ENCODE assay signal across 1 cellular context in genomic region chr1:208203127-208203847, GRCh38.
TF ChIP-seq lines count a peak whose summit lies in the region.

No MANE protein-coding gene starts in this region.

TF ChIP-seq in HepG2, 621 proteins besides CTCF, POLR2A, EP300 and RAD21 (continued from another document):
- TF ChIP-seq ZNF784 (CRISPR knock-in tag; IDR thresholded peaks at IDR 0.05; ENCODE audit: borderline replicate concordance) (0 out of 2 replicates have a peak, but pooled peaks have one; percentile 31), XRCC5 (optimal IDR thresholded peaks at IDR 0.05; ENCODE audit: low read length) (peak; percentile 62), MAX (IDR thresholded peaks at IDR 0.05) (peak; percentile 22; the same call in 1 of the 2 replicates), DRAP1 (CRISPR knock-in tag; IDR thresholded peaks at IDR 0.05) (0 out of 2 replicates have a peak, but pooled peaks have one; percentile 13), ZNF883 (CRISPR knock-in tag; IDR thresholded peaks at IDR 0.05; ENCODE audit: not compliant biosample characterization) (peak; percentile 59), NR2F6 (IDR thresholded peaks at IDR 0.05) (peak; percentile 37; the same call in 1 of the 2 replicates), NR2F6 (CRISPR knock-in tag; IDR thresholded peaks at IDR 0.05) (peak; percentile 39), ZBTB33 (CRISPR knock-in tag; IDR thresholded peaks at IDR 0.05) (peak; percentile 37), HNF4A (CRISPR knock-in tag; IDR thresholded peaks at IDR 0.05) (peak; percentile 70), ZNF687 (CRISPR knock-in tag; IDR thresholded peaks at IDR 0.05) (peak; percentile 66), HCFC1 (IDR thresholded peaks at IDR 0.05; ENCODE audit: low read depth, low read length) (no peak), ZMYM3 (CRISPR knock-in tag; IDR thresholded peaks at IDR 0.05) (peak; percentile 82), NFIC (IDR thresholded peaks at IDR 0.05; ENCODE audit: low read length) (peak; percentile 39; the same call in 1 of the 2 replicates), NCOR1 (IDR thresholded peaks at IDR 0.05; ENCODE audit: borderline replicate concordance, low read length) (peak; percentile 30; the same call in 1 of the 2 replicates), GMEB2 (CRISPR knock-in tag; IDR thresholded peaks at IDR 0.05; ENCODE audit: low read depth) (no peak), ZSCAN31 (CRISPR knock-in tag; IDR thresholded peaks at IDR 0.05; ENCODE audit: low read depth) (no peak), SMC3 (IDR thresholded peaks at IDR 0.05; ENCODE audit: low read length) (no peak), BHLHE40 (IDR thresholded peaks at IDR 0.05; ENCODE audit: low read length) (no peak), THAP11 (CRISPR knock-in tag; IDR thresholded peaks at IDR 0.05) (0 out of 2 replicates have a peak, but pooled peaks have one; percentile 16), MED13 (CRISPR knock-in tag; IDR thresholded peaks at IDR 0.05) (no peak), TP53 (CRISPR knock-in tag; conservative IDR thresholded peaks at IDR 0.05) (no peak), ZNF549 (CRISPR knock-in tag; IDR thresholded peaks at IDR 0.05) (no peak), ZNF160 (CRISPR knock-in tag; IDR thresholded peaks at IDR 0.05) (no peak), ZNF878 (CRISPR knock-in tag; IDR thresholded peaks at IDR 0.05) (no peak), ELF3 (CRISPR knock-in tag; IDR thresholded peaks at IDR 0.05) (0 out of 2 replicates have a peak, but pooled peaks have one; percentile 9), PAX8 (CRISPR knock-in tag; IDR thresholded peaks at IDR 0.05; ENCODE audit: borderline replicate concordance) (no peak), SOX5 (CRISPR knock-in tag; IDR thresholded peaks at IDR 0.05; ENCODE audit: borderline replicate concordance) (peak; percentile 76), GATAD1 (CRISPR knock-in tag; IDR thresholded peaks at IDR 0.05) (no peak), ZSCAN25 (CRISPR knock-in tag; IDR thresholded peaks at IDR 0.05) (peak; percentile 53; the same call in 1 of the 2 replicates), CREM (IDR thresholded peaks at IDR 0.05) (peak; percentile 50; the same call in 1 of the 2 replicates), CREM (CRISPR knock-in tag; IDR thresholded peaks at IDR 0.05) (no peak), RCOR2 (CRISPR knock-in tag; IDR thresholded peaks at IDR 0.05) (peak; percentile 87; the same call in 1 of the 2 replicates), ZNF709 (CRISPR knock-in tag; IDR thresholded peaks at IDR 0.05) (no peak)
TF ChIP-seq in HepG2: peak in this region for 75.
